In genomic region chr16:78503501-78504110, GRCh38 we compare ENCODE assay signal across 1 cellular context.
A peak's percentile ranks its signal among the peaks of the same experiment; 100 is the strongest.
TF ChIP-seq lines count a peak whose summit lies in the region.

No MANE protein-coding gene starts in this region.

TF ChIP-seq in HepG2, 621 proteins besides CTCF, POLR2A, EP300 and RAD21 (continued from another document):
- TF ChIP-seq SETDB1 (CRISPR knock-in tag; IDR thresholded peaks at IDR 0.05; ENCODE audit: borderline replicate concordance) (no peak), DMTF1 (CRISPR knock-in tag; IDR thresholded peaks at IDR 0.05) (no peak), HMGXB4 (CRISPR knock-in tag; IDR thresholded peaks at IDR 0.05; ENCODE audit: borderline replicate concordance in 1 of 2, low read depth in 1 of 2) (peak in 1 of 2 experiments; percentile 24; a peak in 1 of 4 replicates), MBD4 (IDR thresholded peaks at IDR 0.05; ENCODE audit: borderline replicate concordance, low read length) (no peak), STAG1 (CRISPR knock-in tag; IDR thresholded peaks at IDR 0.05) (peak; percentile 79)
TF ChIP-seq in HepG2: peak in this region for 8.
